7 cellular contexts compared by ENCODE assay signal in genomic region chr19:4059931-4060620, GRCh38. TPM values are rescaled to one million over a fixed set of nuclear protein-coding genes. Genes with fewer than 3 reads are reported as not detected.
DNase-seq lines count a peak whose midpoint lies in the region; ATAC-seq and TF ChIP-seq lines count a peak whose summit lies in the region.

No MANE protein-coding gene starts in this region.

- TF ChIP-seq CTCF in osteocyte (IDR thresholded peaks at IDR 0.05), result no peak

- no peak for DNase-seq in activated T-helper 2 cell treated with anti-CD3 and anti-CD28 coated beads, Interferon-gamma antibody, Interleukin-2, Interleukin-4, amounts not matched to agents 10 μg/mL and 5 μg/mL and 100 μg/mL, durations not matched to agents 14 hours and 24 hours and 36 hours (ENCODE audit: low spot score)
- DNase-seq in left cardiac atrium (peak; percentile 81), osteocyte (ENCODE audit: extremely low spot score, unreplicated experiment) (no peak), COLO829 (ENCODE audit: low spot score) (no peak)
- DNase-seq in stimulated activated CD8-positive, alpha-beta memory T cell treated with anti-CD3 and anti-CD28 coated beads, Interleukin-4, amount 100 ng/mL, for 4 hours (ENCODE audit: low read depth in 2 of 2, low spot score in 1 of 2), result peak; percentile 32 to 68

- peak overlapping the region; percentile 62 for H3K27ac Mint-ChIP-seq in activated T-helper 2 cell treated with anti-CD3 and anti-CD28 coated beads, Interferon-gamma antibody, Interleukin-2, Interleukin-4, amounts not matched to agents 10 μg/mL and 5 μg/mL and 100 μg/mL, durations not matched to agents 14 hours and 24 hours and 36 hours
- no peak overlapping the region for H3K27ac Mint-ChIP-seq in osteocyte (ENCODE audit: unreplicated experiment)

- no peaks in the 10 kb centered on the region for H3K27me3 ChIP-seq in HUES6 (ENCODE audit: control insufficient read depth, insufficient read depth, low read length)

- H3K4me1 ChIP-seq in HUES6 (ENCODE audit: control insufficient read depth, insufficient read depth, low read length), result peaks cover 49% of the 10 kb centered on the region

- H3K9me3 Mint-ChIP-seq in activated T-helper 2 cell treated with anti-CD3 and anti-CD28 coated beads, Interferon-gamma antibody, Interleukin-2, Interleukin-4, amounts not matched to agents 10 μg/mL and 5 μg/mL and 100 μg/mL, durations not matched to agents 14 hours and 24 hours and 36 hours, result no peaks in the 10 kb centered on the region
- no peaks in the 10 kb centered on the region for H3K9me3 Mint-ChIP-seq in osteocyte (ENCODE audit: unreplicated experiment)

- no peaks in the 10 kb centered on the region for H3K9me3 ChIP-seq in HUES6 (ENCODE audit: control insufficient read depth, insufficient read depth, low read depth, low read length)

- H3K4me3 ChIP-seq in HUES6 (ENCODE audit: low read depth, low read length), result no peak overlapping the region

- ATAC-seq in left cardiac atrium, result peak; percentile 1 to 8
- no peak for ATAC-seq in HG03045 (IDR thresholded peaks at IDR 0.05; ENCODE audit: unreplicated experiment)

- peak overlapping the region; percentile 86; the same call in 1 of the 2 replicates for H3K27ac ChIP-seq in HUES6 (ENCODE audit: low read depth, low read length)

- peaks cover 32% of the 10 kb centered on the region for H3K36me3 Mint-ChIP-seq in activated T-helper 2 cell treated with anti-CD3 and anti-CD28 coated beads, Interferon-gamma antibody, Interleukin-2, Interleukin-4, amounts not matched to agents 10 μg/mL and 5 μg/mL and 100 μg/mL, durations not matched to agents 14 hours and 24 hours and 36 hours (ENCODE audit: low read depth)
- peaks cover 3% of the 10 kb centered on the region for H3K36me3 Mint-ChIP-seq in osteocyte (ENCODE audit: unreplicated experiment)

- H3K4me1 Mint-ChIP-seq in activated T-helper 2 cell treated with anti-CD3 and anti-CD28 coated beads, Interferon-gamma antibody, Interleukin-2, Interleukin-4, amounts not matched to agents 10 μg/mL and 5 μg/mL and 100 μg/mL, durations not matched to agents 14 hours and 24 hours and 36 hours (ENCODE audit: low read depth), result peaks cover 7% of the 10 kb centered on the region
- peaks cover 37% of the 10 kb centered on the region for H3K4me1 Mint-ChIP-seq in osteocyte (ENCODE audit: unreplicated experiment)

- peaks cover 19% of the 10 kb centered on the region for H3K36me3 ChIP-seq in HUES6 (ENCODE audit: control insufficient read depth, insufficient read depth, low read length)

- intact Hi-C loops in activated T-helper 2 cell treated with anti-CD3 and anti-CD28 coated beads, Interferon-gamma antibody, Interleukin-2, Interleukin-4, amounts not matched to agents 10 μg/mL and 5 μg/mL and 100 μg/mL, durations not matched to agents 14 hours and 24 hours and 36 hours (cut with micrococcal nuclease), result no loop called here
- intact Hi-C loops in left cardiac atrium (cut with DNase I), result no loop called here

- no peaks in the 10 kb centered on the region for H3K27me3 Mint-ChIP-seq in activated T-helper 2 cell treated with anti-CD3 and anti-CD28 coated beads, Interferon-gamma antibody, Interleukin-2, Interleukin-4, amounts not matched to agents 10 μg/mL and 5 μg/mL and 100 μg/mL, durations not matched to agents 14 hours and 24 hours and 36 hours (ENCODE audit: low read depth)
- no peaks in the 10 kb centered on the region for H3K27me3 Mint-ChIP-seq in osteocyte (ENCODE audit: unreplicated experiment)

- H3K9ac ChIP-seq in HUES6 (ENCODE audit: low read length), result no peak overlapping the region

- H3K4me3 Mint-ChIP-seq in activated T-helper 2 cell treated with anti-CD3 and anti-CD28 coated beads, Interferon-gamma antibody, Interleukin-2, Interleukin-4, amounts not matched to agents 10 μg/mL and 5 μg/mL and 100 μg/mL, durations not matched to agents 14 hours and 24 hours and 36 hours (ENCODE audit: low read depth), result peak overlapping the region; percentile 8
- no peak overlapping the region for H3K4me3 Mint-ChIP-seq in osteocyte (ENCODE audit: unreplicated experiment)

RNA-seq across cellular contexts. Expression of gene ZBTB7A, which starts 6.6 kb away (rescaled TPM):
- 39.9 and 41.2 TPM in 2 replicates for total RNA-seq in activated T-helper 2 cell treated with anti-CD3 and anti-CD28 coated beads, Interferon-gamma antibody, Interleukin-2, Interleukin-4, amounts not matched to agents 10 μg/mL and 5 μg/mL and 100 μg/mL, durations not matched to agents 14 hours and 24 hours and 36 hours
- total RNA-seq in left cardiac atrium (10 to 100 TPM; 28.5 to 32.5 TPM), osteocyte (29.4 and 30.0 TPM in 2 replicates)

RNA-seq across cellular contexts. Expression of gene PIAS4, which starts 52.5 kb away (rescaled TPM):
- 31.5 and 36.3 TPM in 2 replicates for total RNA-seq in activated T-helper 2 cell treated with anti-CD3 and anti-CD28 coated beads, Interferon-gamma antibody, Interleukin-2, Interleukin-4, amounts not matched to agents 10 μg/mL and 5 μg/mL and 100 μg/mL, durations not matched to agents 14 hours and 24 hours and 36 hours
- total RNA-seq in left cardiac atrium (10 to 100 TPM; 13.8 to 14.0 TPM), osteocyte (28.8 and 29.4 TPM in 2 replicates)

Comparison
In these comparisons a context has a peak if more than half of its experiments do, and no peak if none do; other contexts are left out.
1. DNase-seq: peak in left cardiac atrium (single experiment) and stimulated activated CD8-positive, alpha-beta memory T cell treated with anti-CD3 and anti-CD28 coated beads, Interleukin-4, amount 100 ng/mL, for 4 hours (2 of 2); none in activated T-helper 2 cell treated with anti-CD3 and anti-CD28 coated beads, Interferon-gamma antibody, Interleukin-2, Interleukin-4, amounts not matched to agents 10 μg/mL and 5 μg/mL and 100 μg/mL, durations not matched to agents 14 hours and 24 hours and 36 hours (single experiment), osteocyte (single experiment) and COLO829 (single experiment).